In genomic region chr12:87274594-87275245, GRCh38 we compare ENCODE assay signal across 8 cellular contexts.
DNase-seq lines count a peak whose midpoint lies in the region; ATAC-seq, FAIRE-seq and TF ChIP-seq lines count a peak whose summit lies in the region.

No MANE protein-coding gene starts in this region.

- no peak overlapping the region for H3K27ac ChIP-seq in HL-60 (replicated peaks)
- H3K27ac ChIP-seq in GM12878 (ENCODE audit: control insufficient read depth, insufficient read depth): no peak overlapping the region
- no peak overlapping the region for H3K27ac ChIP-seq in neural progenitor cell

- peak; percentile 24 for DNase-seq in BE2C
- peak in 1 of 2 experiments; percentile 7 for DNase-seq in HL-60 (ENCODE audit: low read depth in 1 of 2, low spot score in 1 of 2)
- DNase-seq in GM12878 (ENCODE audit: low read depth, low spot score): no peak
- DNase-seq in neural progenitor cell (ENCODE audit: low spot score): peak; percentile 62
- no peak for DNase-seq in AG08396 (ENCODE audit: low spot score)
- DNase-seq in activated CD8-positive, alpha-beta memory T cell treated with anti-CD3 and anti-CD28 coated beads, Interleukin-2, amount 50 U/mL, for 4 hours: no peak
- DNase-seq in T-helper 17 cell: no peak

- no peak overlapping the region for H2AFZ ChIP-seq in GM12878 (ENCODE audit: control insufficient read depth, low read depth, low read length)
- no peak overlapping the region for H2AFZ ChIP-seq in neural progenitor cell (replicated peaks)

- no peaks in the 10 kb centered on the region for H3K9me3 ChIP-seq in BE2C
- no peaks in the 10 kb centered on the region for H3K9me3 ChIP-seq in GM12878 (replicated peaks; ENCODE audit: control insufficient read depth, insufficient read depth, low read length)
- no peaks in the 10 kb centered on the region for H3K9me3 ChIP-seq in neural progenitor cell (ENCODE audit: low read depth)
- no peaks in the 10 kb centered on the region for H3K9me3 ChIP-seq in T-helper 17 cell (ENCODE audit: control insufficient read depth, low read length, poor library complexity, severe bottlenecking)

- no peaks in the 10 kb centered on the region for H3K4me1 ChIP-seq in BE2C
- no peaks in the 10 kb centered on the region for H3K4me1 ChIP-seq in GM12878 (ENCODE audit: control insufficient read depth, insufficient read depth, low read length)
- peaks cover 9% of the 10 kb centered on the region for H3K4me1 ChIP-seq in neural progenitor cell

- CTCF ChIA-PET in GM12878 (lab: Yijun Ruan, JAX): interaction anchor here (0.7 to 1.6 kb wide), 4 partner anchors 7 to 573 kb away, joined by 3 to 4 read pairs (median 3); no protein-coding TSS in a partner anchor

- H3K4me2 ChIP-seq in GM12878 (ENCODE audit: control insufficient read depth, insufficient read depth) (no peak overlapping the region), neural progenitor cell (no peak overlapping the region)

- no peaks in the 10 kb centered on the region for H3K9me3 Mint-ChIP-seq in neural progenitor cell

- H3K4me3 ChIP-seq in BE2C (ENCODE audit: low read depth, low read length) (no peak overlapping the region), HL-60 (replicated peaks; ENCODE audit: insufficient read depth, low read length) (no peak overlapping the region), GM12878 (no peak overlapping the region), neural progenitor cell (no peak overlapping the region)

- SMC1A ChIA-PET in GM12878 (lab: Charles Lee; ENCODE audit: uncharacterized antibody, unreplicated experiment): interaction anchor here (0.7 kb wide), 1 partner anchor 572 kb away, joined by 3 read pairs; no protein-coding TSS in a partner anchor

- RAD21 ChIA-PET in GM12878 (lab: Charles Lee; ENCODE audit: unreplicated experiment): no interaction called here

- TF ChIP-seq CTCF in BE2C (IDR thresholded peaks at IDR 0.05; ENCODE audit: low read depth, low read length) (peak; percentile 87), HL-60 (IDR thresholded peaks at IDR 0.05; ENCODE audit: insufficient read depth, low read length) (peak; percentile 1), GM12878 (IDR thresholded peaks at IDR 0.05 in 2 of 3, conservative IDR thresholded peaks at IDR 0.05 in 1 of 3; ENCODE audit: control insufficient read depth in 2 of 3, extremely low read depth in 1 of 3, insufficient read depth in 1 of 3, low read depth in 3 of 3, low read length in 3 of 3) (peak in 2 of 3 experiments; percentile 51 to 52; a peak in 4 of 6 replicates), neural progenitor cell (IDR thresholded peaks at IDR 0.05) (peak; percentile 75)

- no peak for TF ChIP-seq EP300 in GM12878 (IDR thresholded peaks at IDR 0.05; ENCODE audit: borderline replicate concordance in 1 of 2, control insufficient read depth in 1 of 2, low read depth in 2 of 2, low read length in 2 of 2)

- H3K79me2 ChIP-seq in GM12878 (ENCODE audit: control insufficient read depth, insufficient read depth, low read length) (no peaks in the 10 kb centered on the region), neural progenitor cell (ENCODE audit: low read depth) (no peaks in the 10 kb centered on the region)

- no peak overlapping the region for H3K4me3 Mint-ChIP-seq in neural progenitor cell
- H3K4me3 Mint-ChIP-seq in T-helper 17 cell: no peak overlapping the region

- in situ Hi-C loops in GM12878 (cut with MboI): no loop called here

- H3K27me3 ChIP-seq in BE2C: no peaks in the 10 kb centered on the region
- H3K27me3 ChIP-seq in HL-60 (ENCODE audit: insufficient read depth, poor library complexity, severe bottlenecking): no peaks in the 10 kb centered on the region
- H3K27me3 ChIP-seq in GM12878 (replicated peaks in 1 of 2; ENCODE audit: control insufficient read depth in 2 of 2, insufficient read depth in 2 of 2, low read length in 1 of 2): no peaks in the 10 kb centered on the region
- no peaks in the 10 kb centered on the region for H3K27me3 ChIP-seq in neural progenitor cell

- no peak for TF ChIP-seq POLR2A in GM12878 (IDR thresholded peaks at IDR 0.05; ENCODE audit: low read depth, low read length)

- H3K27me3 Mint-ChIP-seq in neural progenitor cell (ENCODE audit: insufficient read depth, low read depth) (peaks cover 3% of the 10 kb centered on the region), T-helper 17 cell (no peaks in the 10 kb centered on the region)

- H3F3A ChIP-seq in neural progenitor cell (ENCODE audit: low read depth): no peaks in the 10 kb centered on the region

- BruUV-seq in GM12878 (replicated peaks; lab: Mats Ljungman, UMichigan): no TSS peak

- ATAC-seq in GM18907 (IDR thresholded peaks at IDR 0.05; ENCODE audit: unreplicated experiment) (peak; percentile 87), GM12878 (peak; percentile 84), T-helper 17 cell (no peak)

- no peak overlapping the region for H3K9ac ChIP-seq in GM12878 (ENCODE audit: control insufficient read depth, insufficient read depth, low read length)
- H3K9ac ChIP-seq in neural progenitor cell: no peak overlapping the region

- intact Hi-C loops in GM12878 (cut with micrococcal nuclease; ENCODE audit: unreplicated experiment): loop anchor here (2.0 to 5.0 kb wide), 2 partner anchors 574 to 723 kb away; no protein-coding TSS in a partner anchor

- 1% methylated on average over 4 of the region's 4 CpGs for WGBS in GM12878 (ENCODE audit: insufficient coverage, insufficient replicate concordance, low lambda C conversion rate, missing lambda C conversion rate)

- H4K20me1 ChIP-seq in GM12878 (ENCODE audit: control insufficient read depth, insufficient read depth) (no peaks in the 10 kb centered on the region), neural progenitor cell (ENCODE audit: low read depth) (no peaks in the 10 kb centered on the region)

- POLR2A ChIA-PET in GM12878 (lab: Charles Lee): no interaction called here

- peak; percentile 41 for TF ChIP-seq RAD21 in GM12878 (IDR thresholded peaks at IDR 0.05; ENCODE audit: insufficient read depth, low read depth, low read length)

- H3K36me3 Mint-ChIP-seq in neural progenitor cell: no peaks in the 10 kb centered on the region
- H3K36me3 Mint-ChIP-seq in T-helper 17 cell (ENCODE audit: low read depth): no peaks in the 10 kb centered on the region

- H3K27ac Mint-ChIP-seq in neural progenitor cell: no peak overlapping the region
- H3K27ac Mint-ChIP-seq in T-helper 17 cell: no peak overlapping the region

- no peak for FAIRE-seq in GM12878 (lab: Jason Lieb, UNC)

- H3K36me3 ChIP-seq in BE2C: no peaks in the 10 kb centered on the region
- H3K36me3 ChIP-seq in GM12878 (ENCODE audit: control insufficient read depth in 2 of 2, insufficient read depth in 2 of 2, low read length in 1 of 2): no peaks in the 10 kb centered on the region
- H3K36me3 ChIP-seq in neural progenitor cell: no peaks in the 10 kb centered on the region

- H3K4me1 Mint-ChIP-seq in neural progenitor cell (peaks cover 20% of the 10 kb centered on the region), T-helper 17 cell (no peaks in the 10 kb centered on the region)

TF ChIP-seq in GM12878, 131 proteins besides CTCF, POLR2A, EP300 and RAD21:
- TF ChIP-seq SIN3A (IDR thresholded peaks at IDR 0.05; ENCODE audit: low read depth, low read length) (no peak), SMC3 (IDR thresholded peaks at IDR 0.05; ENCODE audit: borderline replicate concordance, low read length) (peak; percentile 34; the same call in 1 of the 2 replicates)

Comparison
In these comparisons a context has a peak if more than half of its experiments do, and no peak if none do; other contexts are left out.
1. DNase-seq: peak in BE2C (single experiment) and neural progenitor cell (single experiment); none in GM12878 (single experiment), AG08396 (single experiment), activated CD8-positive, alpha-beta memory T cell treated with anti-CD3 and anti-CD28 coated beads, Interleukin-2, amount 50 U/mL, for 4 hours (single experiment) and T-helper 17 cell (0 of 3).
2. CTCF ChIP-seq: peak in every context shown above with its lines; median percentile 87 in BE2C; 75 in neural progenitor cell; 52 in GM12878; 1 in HL-60.